ENCODE assay signal across 1 cellular context in genomic region chr12:53504004-53504920, GRCh38.
TF ChIP-seq lines count a peak whose summit lies in the region.

No MANE protein-coding gene starts in this region.

TF ChIP-seq in WTC11, 78 proteins besides CTCF, POLR2A, EP300 and RAD21 (continued from another document):
- no peak for TF ChIP-seq KAT7 (CRISPR knock-in tag; IDR thresholded peaks at IDR 0.05; ENCODE audit: borderline replicate concordance)
- TF ChIP-seq GRHL2 (CRISPR knock-in tag; IDR thresholded peaks at IDR 0.05; ENCODE audit: insufficient replicate concordance, severe bottlenecking): no peak
- no peak for TF ChIP-seq ATF1 (CRISPR knock-in tag; IDR thresholded peaks at IDR 0.05)
- TF ChIP-seq ZNF512 (CRISPR knock-in tag; IDR thresholded peaks at IDR 0.05; ENCODE audit: borderline replicate concordance): no peak
- TF ChIP-seq CDX4 (CRISPR knock-in tag; IDR thresholded peaks at IDR 0.05; ENCODE audit: borderline replicate concordance): no peak
- TF ChIP-seq ESRRA (CRISPR knock-in tag; IDR thresholded peaks at IDR 0.05; ENCODE audit: borderline replicate concordance): no peak
- no peak for TF ChIP-seq GABPB1 (CRISPR knock-in tag; IDR thresholded peaks at IDR 0.05)
- TF ChIP-seq TEAD1 (CRISPR knock-in tag; IDR thresholded peaks at IDR 0.05): no peak
- TF ChIP-seq ZNF423 (CRISPR knock-in tag; IDR thresholded peaks at IDR 0.05): no peak
- no peak for TF ChIP-seq HMGXB4 (CRISPR knock-in tag; IDR thresholded peaks at IDR 0.05)
- TF ChIP-seq TEAD4 (CRISPR knock-in tag; IDR thresholded peaks at IDR 0.05): no peak
- no peak for TF ChIP-seq NFE2L1 (CRISPR knock-in tag; IDR thresholded peaks at IDR 0.05)
- TF ChIP-seq HMGA2 (CRISPR knock-in tag; IDR thresholded peaks at IDR 0.05): no peak
- no peak for TF ChIP-seq RELA (CRISPR knock-in tag; IDR thresholded peaks at IDR 0.05; ENCODE audit: borderline replicate concordance)
- no peak for TF ChIP-seq ZNF232 (CRISPR knock-in tag; IDR thresholded peaks at IDR 0.05)
